In the genomic region with DNA sequence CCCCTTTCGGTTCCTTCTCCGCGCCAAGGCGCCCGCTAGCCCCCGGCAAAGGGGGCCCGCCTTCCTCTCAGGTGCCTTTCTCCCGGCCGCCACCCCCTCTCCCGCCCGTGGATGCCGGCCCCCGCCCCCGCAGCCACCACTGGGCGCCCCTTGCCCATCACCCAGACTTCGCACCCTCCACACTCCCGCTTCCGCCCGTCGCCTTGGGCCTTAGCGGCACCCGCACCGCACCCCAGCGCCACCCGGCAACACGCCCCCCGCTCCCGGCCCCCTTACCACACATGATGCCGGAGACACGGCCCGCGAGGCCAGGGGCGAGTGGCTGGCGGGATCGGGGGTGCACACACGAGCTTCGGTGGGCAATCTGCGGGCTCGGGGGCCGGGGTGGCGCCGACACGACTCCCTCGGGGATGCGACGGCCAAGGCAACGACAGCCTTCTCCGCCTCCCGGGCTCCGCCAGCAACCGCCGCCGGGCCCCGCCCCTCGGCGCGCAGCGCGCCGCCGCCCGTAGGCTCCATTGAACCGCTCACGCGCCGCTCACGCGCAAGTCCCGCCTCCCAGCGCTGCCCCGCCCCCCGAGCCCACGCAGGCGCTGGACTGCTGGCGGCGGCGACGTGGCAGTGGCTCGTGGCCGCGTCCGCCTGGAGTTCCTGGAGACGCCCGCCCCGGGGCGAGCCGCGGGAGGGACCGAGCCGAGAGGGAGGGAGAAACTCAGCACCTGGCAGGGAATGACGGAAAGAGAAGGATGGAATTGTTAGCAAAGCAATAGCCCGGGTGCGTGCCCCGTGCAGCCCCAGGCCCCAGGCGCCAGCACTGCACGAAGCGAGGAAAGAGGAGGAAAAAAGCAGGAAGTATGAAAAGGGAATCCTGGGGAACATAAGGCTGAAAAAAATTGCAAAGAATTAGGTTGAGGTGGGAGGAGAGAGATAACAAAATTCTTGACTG, we compare ENCODE assay signal across 8 cellular contexts. TPM values are rescaled to one million over a fixed set of nuclear protein-coding genes. Genes with fewer than 3 reads are reported as not detected.
DNase-seq lines count a peak whose midpoint lies in the region; ATAC-seq and TF ChIP-seq lines count a peak whose summit lies in the region.

Gene GFPT1, minus strand, starts transcription at position 439 of the 946 bp plus-strand sequence. Its CDS starts 156 bp downstream, at position 283.

- H3K4me3 ChIP-seq in Karpas-422 (ENCODE audit: low read length) = peak within 1 kb of the TSS; percentile 72
- H3K4me3 ChIP-seq in esophagus squamous epithelium = peak within 1 kb of the TSS; percentile 94 to 98 (median 96)

- ATAC-seq in GM21825 (IDR thresholded peaks at IDR 0.05; ENCODE audit: unreplicated experiment) (peak; percentile 88), naive B cell (ENCODE audit: low read depth in 2 of 2) (peak; percentile 95)
- peak; percentile 97 for ATAC-seq in stimulated activated effector memory CD8-positive, alpha-beta T cell treated with anti-CD3 and anti-CD28 coated beads, Interleukin-12 subunit alpha, Interleukin-12 subunit beta, amount 100 ng/mL, for 72 hours

- peak in 2 of 6 experiments; percentile 8 to 12 for TF ChIP-seq CTCF in esophagus squamous epithelium (IDR thresholded peaks at IDR 0.05)

- H3K27me3 ChIP-seq in Karpas-422 (ENCODE audit: low read length) (no peaks in the 10 kb centered on the region), esophagus squamous epithelium (no peaks in the 10 kb centered on the region)

- H3K27ac ChIP-seq in Karpas-422 (ENCODE audit: low read length) = peak within 1 kb of the TSS; percentile 37
- H3K27ac ChIP-seq in esophagus squamous epithelium = peak within 1 kb of the TSS; percentile 85 to 96 (median 91)

- no peaks in the 10 kb centered on the region for H3K9me3 Mint-ChIP-seq in naive B cell
- no peaks in the 10 kb centered on the region for H3K9me3 Mint-ChIP-seq in stimulated activated effector memory CD8-positive, alpha-beta T cell treated with anti-CD3 and anti-CD28 coated beads, Interleukin-12 subunit alpha, Interleukin-12 subunit beta, amount 100 ng/mL, for 72 hours

- DNase-seq in DMS79 (lab: John Stamatoyannopoulos, UW) = peak; percentile 79
- DNase-seq in Karpas-422 = peak; percentile 99
- DNase-seq in RKO (ENCODE audit: low spot score) = peak; percentile 92
- peak; percentile 90 for DNase-seq in activated T-helper 1 cell treated with Interleukin-2 at 50 U/mL for 16 hours (ENCODE audit: low read depth)
- peak; percentile 64 for DNase-seq in esophagus squamous epithelium (lab: John Stamatoyannopoulos, UW)
- peak; percentile 90 for DNase-seq in naive B cell
- peak; percentile 85 to 94 for DNase-seq in stimulated activated effector memory CD8-positive, alpha-beta T cell treated with anti-CD3 and anti-CD28 coated beads, Interleukin-12 subunit alpha, Interleukin-12 subunit beta, amount 100 ng/mL, for 72 hours (ENCODE audit: low spot score in 2 of 2)

- peak in 3 of 4 donors; percentile 23 to 92 (median 74) for TF ChIP-seq POLR2A in esophagus squamous epithelium (IDR thresholded peaks at IDR 0.05)

- H3K27ac Mint-ChIP-seq in naive B cell = peak within 1 kb of the TSS; percentile 81 to 95 (median 92)
- peak within 1 kb of the TSS; percentile 96 for H3K27ac Mint-ChIP-seq in stimulated activated effector memory CD8-positive, alpha-beta T cell treated with anti-CD3 and anti-CD28 coated beads, Interleukin-12 subunit alpha, Interleukin-12 subunit beta, amount 100 ng/mL, for 72 hours

- no peaks in the 10 kb centered on the region for H3K27me3 Mint-ChIP-seq in naive B cell

- H3K4me3 Mint-ChIP-seq in naive B cell = peak within 1 kb of the TSS; percentile 85 to 95 (median 90)
- peak within 1 kb of the TSS; percentile 90 for H3K4me3 Mint-ChIP-seq in stimulated activated effector memory CD8-positive, alpha-beta T cell treated with anti-CD3 and anti-CD28 coated beads, Interleukin-12 subunit alpha, Interleukin-12 subunit beta, amount 100 ng/mL, for 72 hours

- H3K4me1 ChIP-seq in Karpas-422 (ENCODE audit: low read length) (peaks cover 33% of the 10 kb centered on the region), esophagus squamous epithelium (peaks cover 10 to 52% (median 22%) of the 10 kb centered on the region in 3 donors)

- peaks cover 49% of the 10 kb centered on the region for H3K79me2 ChIP-seq in Karpas-422 (ENCODE audit: low read length)

- H3K9ac ChIP-seq in Karpas-422 (ENCODE audit: low read length) = peak within 1 kb of the TSS; percentile 76

- no peaks in the 10 kb centered on the region for H3K9me2 ChIP-seq in Karpas-422 (replicated peaks; ENCODE audit: insufficient read depth, low read length)

- H3K9me3 ChIP-seq in Karpas-422 (ENCODE audit: low read length) (no peaks in the 10 kb centered on the region), esophagus squamous epithelium (no peaks in the 10 kb centered on the region)

- H3K36me3 Mint-ChIP-seq in naive B cell = peaks cover 0 to 6% of the 10 kb centered on the region in 2 donors
- peaks cover 11% of the 10 kb centered on the region for H3K36me3 Mint-ChIP-seq in stimulated activated effector memory CD8-positive, alpha-beta T cell treated with anti-CD3 and anti-CD28 coated beads, Interleukin-12 subunit alpha, Interleukin-12 subunit beta, amount 100 ng/mL, for 72 hours

- intact Hi-C loops in esophagus squamous epithelium (cut with DNase I) = loop anchor here (10.0 kb wide), 1 partner anchor 328 kb away; no protein-coding TSS in a partner anchor

- 0% methylated on average over 23 to 24 of the region's 97 CpGs for WGBS in esophagus squamous epithelium, 2 donors

- H4K20me1 ChIP-seq in Karpas-422 (ENCODE audit: insufficient read depth, low read depth, low read length) = no peaks in the 10 kb centered on the region

- H3K4me1 Mint-ChIP-seq in naive B cell = peaks cover 24 to 28% (median 27%) of the 10 kb centered on the region in 3 donors
- peaks cover 25% of the 10 kb centered on the region for H3K4me1 Mint-ChIP-seq in stimulated activated effector memory CD8-positive, alpha-beta T cell treated with anti-CD3 and anti-CD28 coated beads, Interleukin-12 subunit alpha, Interleukin-12 subunit beta, amount 100 ng/mL, for 72 hours

- peak within 1 kb of the TSS; percentile 81 for H2AFZ ChIP-seq in Karpas-422 (ENCODE audit: low read length)

- no peaks in the 10 kb centered on the region for H3K36me3 ChIP-seq in Karpas-422 (ENCODE audit: insufficient read depth, low read length)
- no peaks in the 10 kb centered on the region for H3K36me3 ChIP-seq in esophagus squamous epithelium

- peak within 1 kb of the TSS; percentile 80 for H3K4me2 ChIP-seq in Karpas-422 (ENCODE audit: low read depth, low read length, poor library complexity, severe bottlenecking)

RNA-seq across cellular contexts. Expression of gene GFPT1, which starts in this region (rescaled TPM):
- 15.2 and 24.4 TPM in 2 replicates for total RNA-seq in Karpas-422 (2014; rRNA removed; shearing (Covaris generic); ENCODE audit: low replicate concordance)
- total RNA-seq in esophagus squamous epithelium = 10 to 100 TPM; 13.9 to 25.8 (median 19.5) TPM
- polyA plus RNA-seq in naive B cell (ENCODE audit: low read depth in 6 of 6) = 1 to 10 TPM; 3.1 to 8.8 (median 6.0) TPM

Comparison
In these comparisons a context has a peak if more than half of its experiments do, and no peak if none do; other contexts are left out.
1. Peak in every context shown above with its lines: DNase-seq, ATAC-seq, H3K4me3 ChIP-seq and H3K27ac ChIP-seq.